34 cellular contexts compared by ENCODE assay signal in the genomic region with DNA sequence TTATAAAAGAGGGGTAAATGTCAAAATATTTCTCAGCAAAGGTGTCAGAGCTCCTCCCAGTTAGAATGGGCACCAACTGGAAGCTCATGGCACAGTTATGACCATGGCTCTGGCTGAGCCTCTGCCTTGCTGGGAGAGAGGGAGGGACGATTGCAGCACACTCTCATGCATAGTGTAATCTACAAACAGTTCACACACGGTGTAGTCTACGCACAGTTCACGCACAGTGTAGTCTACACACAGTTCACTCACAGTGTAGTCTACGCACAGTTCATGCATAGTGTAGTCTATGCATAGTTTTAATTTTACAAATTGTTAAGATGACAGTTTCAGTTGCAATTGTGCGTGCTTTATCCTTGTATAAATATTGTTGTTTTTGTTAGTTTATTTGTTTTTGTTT.
"Had no signal": no experiment of that assay in that cellular context is flagged by ENCODE, and none has a peak within 500 bp of the region (broad histone marks: within the 10 kb centered on the region; RNA-seq: fewer than 3 reads in every experiment).

No MANE protein-coding gene starts in this region.

- H3K4me3 ChIP-seq: MG63 had no signal

- H3K36me3 ChIP-seq: MG63 had no signal

- H3K27me3 ChIP-seq: MG63 had no signal

- H3K9ac ChIP-seq: KMS-11 had no signal

- H3K9me3 ChIP-seq: MG63 had no signal

- H3K27ac ChIP-seq: KMS-11 had no signal

- H3K4me2 ChIP-seq: KMS-11 had no signal

- DNase-seq: Karpas-422, Kasumi-1, MG63, MM.1S, MV-4-11, NCI-H1048, NCI-H1092, NCI-H1092 treated with DMSO at 0.1 percent for 48 hours, NCI-H1105, NCI-H1105 treated with DMSO at 0.1 percent for 48 hours, NCI-H1417, NCI-H1417 treated with DMSO at 0.1 percent for 48 hours, NCI-H1436, NCI-H1436 treated with DMSO at 0.1 percent for 48 hours, NCI-H146, NCI-H1694, NCI-H1694 treated with DMSO at 0.1 percent for 48 hours, NCI-H187, NCI-H187 treated with DMSO at 0.1 percent for 48 hours, NCI-H1930, NCI-H2029, NCI-H2029 treated with DMSO at 0.1 percent for 48 hours, NCI-H2081, NCI-H2081 treated with DMSO at 0.1 percent for 48 hours, NCI-H2107, NCI-H2171, NCI-H2171 treated with DMSO at 0.1 percent for 48 hours, NCI-H2227 treated with DMSO at 0.1 percent for 48 hours, NCI-H226, NCI-H345, NCI-H446, NCI-H446 treated with DMSO at 0.1 percent for 48 hours, NCI-H510A had no signal
